8 cellular contexts compared by ENCODE assay signal in genomic region chr2:186503827-186504606, GRCh38. TPM values are rescaled to one million over a fixed set of nuclear protein-coding genes. Genes with fewer than 3 reads are reported as not detected.
DNase-seq lines count a peak whose midpoint lies in the region; ATAC-seq lines count a peak whose summit lies in the region.

No MANE protein-coding gene starts in this region.

- H4K91ac ChIP-seq in mesenchymal stem cell (ENCODE audit: low read length): no peak overlapping the region

- no peak overlapping the region for H2BK120ac ChIP-seq in mesenchymal stem cell (ENCODE audit: low read depth, low read length)

- H3K4me1 ChIP-seq in mesenchymal stem cell (ENCODE audit: control insufficient read depth, insufficient read depth, low read depth, low read length): no peaks in the 10 kb centered on the region

- H3K9me3 Mint-ChIP-seq in activated CD8-positive, alpha-beta memory T cell treated with anti-CD3 and anti-CD28 coated beads, Interleukin-2, amount 10 ng/mL, durations not matched to agents 7 days and 5 days (ENCODE audit: low read depth): no peaks in the 10 kb centered on the region

- no peaks in the 10 kb centered on the region for H3K9me3 ChIP-seq in mesenchymal stem cell (ENCODE audit: control insufficient read depth, low read length)

- no peak overlapping the region for H3K23ac ChIP-seq in mesenchymal stem cell (ENCODE audit: low read length in 2 of 2)

- H3K4me2 ChIP-seq in mesenchymal stem cell (ENCODE audit: low read length, poor library complexity, severe bottlenecking): no peak overlapping the region

- DNase-seq in activated CD8-positive, alpha-beta memory T cell treated with anti-CD3 and anti-CD28 coated beads, Interleukin-2, amount 10 ng/mL, durations not matched to agents 7 days and 5 days: no peak
- no peak for DNase-seq in activated CD8-positive, alpha-beta memory T cell treated with anti-CD3 and anti-CD28 coated beads for 24 hours
- DNase-seq in NCI-H460 (ENCODE audit: extremely low read depth, low read depth) (peak; percentile 41), mesenchymal stem cell (peak; percentile 58), nucleus accumbens (lab: John Stamatoyannopoulos, UW) (no peak)
- peak; percentile 7 for DNase-seq in central memory CD4-positive, alpha-beta T cell

- H4K8ac ChIP-seq in mesenchymal stem cell (ENCODE audit: low read length): no peak overlapping the region

- H3K27me3 ChIP-seq in mesenchymal stem cell (ENCODE audit: control insufficient read depth in 1 of 2, insufficient read depth in 1 of 2, low read length in 2 of 2): no peaks in the 10 kb centered on the region

- no peak overlapping the region for H2AK5ac ChIP-seq in mesenchymal stem cell (ENCODE audit: low read length, severe bottlenecking)

- 72% methylated on average over 3 of the region's 5 CpGs for WGBS in mesenchymal stem cell

- no peak overlapping the region for H3K4ac ChIP-seq in mesenchymal stem cell (ENCODE audit: low read depth in 1 of 2, low read length in 2 of 2)

- no peak overlapping the region for H3K14ac ChIP-seq in mesenchymal stem cell (ENCODE audit: low read length in 2 of 2)

- H3K79me1 ChIP-seq in mesenchymal stem cell (replicated peaks; ENCODE audit: low read length, poor library complexity, severe bottlenecking): peaks cover 9% of the 10 kb centered on the region

- H3K27me3 Mint-ChIP-seq in activated CD8-positive, alpha-beta memory T cell treated with anti-CD3 and anti-CD28 coated beads, Interleukin-2, amount 10 ng/mL, durations not matched to agents 7 days and 5 days: no peaks in the 10 kb centered on the region

- peaks cover 4 to 90% of the 10 kb centered on the region in 2 experiments for H3K36me3 ChIP-seq in mesenchymal stem cell (ENCODE audit: control insufficient read depth in 1 of 2, insufficient read depth in 2 of 2, low read depth in 1 of 2, low read length in 2 of 2)

- H3K4me3 Mint-ChIP-seq in activated CD8-positive, alpha-beta memory T cell treated with anti-CD3 and anti-CD28 coated beads, Interleukin-2, amount 10 ng/mL, durations not matched to agents 7 days and 5 days: peak overlapping the region; percentile 2

- CTCF ChIA-PET in activated CD8-positive, alpha-beta memory T cell treated with anti-CD3 and anti-CD28 coated beads, Interleukin-2, amount 10 ng/mL, durations not matched to agents 7 days and 5 days (lab: Charles Lee): interaction anchor here (0.9 to 5.0 kb wide), 7 partner anchors 12 to 141 kb away, joined by 3 to 72 read pairs (median 5); partner anchors contain the start of genes ITGAV and ZC3H15

- no peak overlapping the region for H3K27ac ChIP-seq in mesenchymal stem cell (ENCODE audit: low read length, poor library complexity, severe bottlenecking)

- ATAC-seq in activated CD8-positive, alpha-beta memory T cell treated with anti-CD3 and anti-CD28 coated beads, Interleukin-2, amount 10 ng/mL, durations not matched to agents 7 days and 5 days: peak; percentile 53
- peak; percentile 66 for ATAC-seq in HG02678 (IDR thresholded peaks at IDR 0.05; ENCODE audit: unreplicated experiment)
- no peak for ATAC-seq in HG02763 (IDR thresholded peaks at IDR 0.05; ENCODE audit: unreplicated experiment)

- H3K4me1 Mint-ChIP-seq in activated CD8-positive, alpha-beta memory T cell treated with anti-CD3 and anti-CD28 coated beads, Interleukin-2, amount 10 ng/mL, durations not matched to agents 7 days and 5 days: peaks cover 11% of the 10 kb centered on the region

- H2BK15ac ChIP-seq in mesenchymal stem cell (ENCODE audit: low read depth, poor library complexity, severe bottlenecking): no peak overlapping the region

- peaks cover 49% of the 10 kb centered on the region for H3K36me3 Mint-ChIP-seq in activated CD8-positive, alpha-beta memory T cell treated with anti-CD3 and anti-CD28 coated beads, Interleukin-2, amount 10 ng/mL, durations not matched to agents 7 days and 5 days

- no peak overlapping the region for H2BK5ac ChIP-seq in mesenchymal stem cell (ENCODE audit: low read depth, low read length, poor library complexity, severe bottlenecking)

- H2BK12ac ChIP-seq in mesenchymal stem cell (ENCODE audit: low read length in 2 of 2): no peak overlapping the region

- H3K4me3 ChIP-seq in mesenchymal stem cell (ENCODE audit: insufficient read depth in 1 of 2, low read depth in 1 of 2, low read length in 2 of 2): no peak overlapping the region

- no peak overlapping the region for H2AFZ ChIP-seq in mesenchymal stem cell (ENCODE audit: low read depth, low read length)

- no peak overlapping the region for H3K18ac ChIP-seq in mesenchymal stem cell (ENCODE audit: low read depth in 1 of 2, low read length in 2 of 2)

- H3K27ac Mint-ChIP-seq in activated CD8-positive, alpha-beta memory T cell treated with anti-CD3 and anti-CD28 coated beads, Interleukin-2, amount 10 ng/mL, durations not matched to agents 7 days and 5 days: peak overlapping the region; percentile 73

- no peak overlapping the region for H3K9ac ChIP-seq in mesenchymal stem cell (ENCODE audit: low read length)

RNA-seq across cellular contexts. Expression of gene ZC3H15, which starts 18.0 kb away (rescaled TPM):
- 10 to 100 TPM; 67.3 to 87.2 TPM for total RNA-seq in activated CD8-positive, alpha-beta memory T cell treated with anti-CD3 and anti-CD28 coated beads, Interleukin-2, amount 10 ng/mL, durations not matched to agents 7 days and 5 days
- total RNA-seq in NCI-H460 (2014; rRNA removed; shearing (Covaris generic)): 116 and 132 TPM in 2 replicates
- 81.9 and 159 TPM in 2 replicates for polyA plus RNA-seq in NCI-H460 (2014; cell fraction: nucleus; rRNA removed)
- 76.8 TPM for polyA plus RNA-seq in mesenchymal stem cell (2013, experiment 1 of 2)
- polyA plus RNA-seq in mesenchymal stem cell (2013, experiment 2 of 2): 77.6 TPM

Comparison
In these comparisons a context has a peak if more than half of its experiments do, and no peak if none do; other contexts are left out.
1. DNase-seq: peak in NCI-H460 (single experiment), central memory CD4-positive, alpha-beta T cell (single experiment) and mesenchymal stem cell (single experiment); none in activated CD8-positive, alpha-beta memory T cell treated with anti-CD3 and anti-CD28 coated beads, Interleukin-2, amount 10 ng/mL, durations not matched to agents 7 days and 5 days (single experiment), activated CD8-positive, alpha-beta memory T cell treated with anti-CD3 and anti-CD28 coated beads for 24 hours (single experiment) and nucleus accumbens (0 of 56).